In the genomic region with DNA sequence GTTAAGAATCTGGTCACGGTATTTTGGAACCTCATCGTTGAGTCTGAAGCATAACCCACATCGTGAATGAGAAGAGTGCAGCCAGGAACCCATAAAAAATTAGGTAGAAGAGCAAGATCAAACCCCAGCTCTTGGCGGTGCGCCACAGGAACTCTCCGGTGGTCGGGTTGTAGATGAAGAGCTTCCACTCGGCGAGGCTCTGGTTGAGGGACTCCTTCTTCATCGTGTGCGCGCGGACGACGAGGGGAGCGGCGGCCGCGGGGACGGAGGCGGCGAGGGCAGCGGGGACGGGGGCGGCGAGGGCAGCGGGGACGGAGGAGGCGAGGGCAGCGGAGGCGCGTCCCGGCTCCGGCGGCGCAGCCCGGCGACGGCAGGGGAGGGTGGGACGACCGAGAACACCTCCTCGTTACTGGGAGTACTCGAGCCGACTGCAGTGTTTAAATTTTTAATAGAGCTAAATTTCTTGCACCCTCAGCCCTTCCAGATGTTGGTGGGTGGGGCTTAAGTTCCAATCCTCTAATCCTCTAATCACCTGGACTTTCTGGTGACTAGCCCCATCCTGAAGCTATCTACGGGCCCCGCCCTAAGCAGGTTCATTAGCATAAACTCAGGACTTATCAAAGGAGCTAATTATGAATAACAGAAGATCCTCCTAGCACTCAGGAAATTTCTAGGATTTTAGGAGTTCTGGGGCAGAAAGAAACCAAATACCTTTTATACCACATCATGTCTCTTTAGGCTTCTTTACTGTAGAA, we compare ENCODE assay signal across 8 cellular contexts. TPM values are rescaled to one million over a fixed set of nuclear protein-coding genes. Genes with fewer than 3 reads are reported as not detected.
DNase-seq lines count a peak whose midpoint lies in the region; ATAC-seq and TF ChIP-seq lines count a peak whose summit lies in the region.

No MANE protein-coding gene starts in this region.

- H3K27ac Mint-ChIP-seq in osteocyte (ENCODE audit: unreplicated experiment) = no peak overlapping the region

- no peaks in the 10 kb centered on the region for H3K36me3 Mint-ChIP-seq in osteocyte (ENCODE audit: unreplicated experiment)

- peak; percentile 50 for ATAC-seq in esophagus mucosa
- no peak for ATAC-seq in HG03460 (IDR thresholded peaks at IDR 0.05; ENCODE audit: unreplicated experiment)
- ATAC-seq in GM18867 (IDR thresholded peaks at IDR 0.05; ENCODE audit: unreplicated experiment) = no peak

- H3K4me3 Mint-ChIP-seq in osteocyte (ENCODE audit: unreplicated experiment) = peak overlapping the region; percentile 71

- peaks cover 41% of the 10 kb centered on the region for H3K27me3 Mint-ChIP-seq in osteocyte (ENCODE audit: unreplicated experiment)

- H3K9me3 Mint-ChIP-seq in osteocyte (ENCODE audit: unreplicated experiment) = no peaks in the 10 kb centered on the region

- H3K4me1 Mint-ChIP-seq in osteocyte (ENCODE audit: unreplicated experiment) = peaks cover 7% of the 10 kb centered on the region

- TF ChIP-seq CTCF in osteocyte (IDR thresholded peaks at IDR 0.05) = no peak

- DNase-seq in NCI-H146 (lab: John Stamatoyannopoulos, UW) (peak; percentile 27), NCI-H146 treated with DMSO at 0.1 percent for 48 hours (lab: John Stamatoyannopoulos, UW; ENCODE audit: unreplicated experiment) (no peak), osteocyte (ENCODE audit: extremely low spot score, unreplicated experiment) (no peak), Ammon's horn (ENCODE audit: low spot score) (no peak)
- DNase-seq in activated CD4-positive, alpha-beta T cell treated with anti-CD3 and anti-CD28 coated beads, Interleukin-2, amount 50 U/mL, for 1 hour = peak; percentile 13

RNA-seq across cellular contexts. Expression of a gene that starts 20.4 kb away (rescaled TPM):
- total RNA-seq in esophagus mucosa (6.9 TPM), osteocyte (15.1 and 17.1 TPM in 2 replicates)

Comparison
In these comparisons a context has a peak if more than half of its experiments do, and no peak if none do; other contexts are left out.
1. DNase-seq: peak in NCI-H146 (single experiment) and activated CD4-positive, alpha-beta T cell treated with anti-CD3 and anti-CD28 coated beads, Interleukin-2, amount 50 U/mL, for 1 hour (single experiment); none in NCI-H146 treated with DMSO at 0.1 percent for 48 hours (single experiment), osteocyte (single experiment) and Ammon's horn (single experiment).